1 cellular context compared by ENCODE assay signal in genomic region chr6:90403489-90404381, GRCh38.
A peak's percentile ranks its signal among the peaks of the same experiment; 100 is the strongest.
TF ChIP-seq lines count a peak whose summit lies in the region.

No MANE protein-coding gene starts in this region.

TF ChIP-seq in HEK293, 187 proteins besides CTCF, POLR2A, EP300 and RAD21 (continued from another document and continues in another):
- TF ChIP-seq, protein P1, sequence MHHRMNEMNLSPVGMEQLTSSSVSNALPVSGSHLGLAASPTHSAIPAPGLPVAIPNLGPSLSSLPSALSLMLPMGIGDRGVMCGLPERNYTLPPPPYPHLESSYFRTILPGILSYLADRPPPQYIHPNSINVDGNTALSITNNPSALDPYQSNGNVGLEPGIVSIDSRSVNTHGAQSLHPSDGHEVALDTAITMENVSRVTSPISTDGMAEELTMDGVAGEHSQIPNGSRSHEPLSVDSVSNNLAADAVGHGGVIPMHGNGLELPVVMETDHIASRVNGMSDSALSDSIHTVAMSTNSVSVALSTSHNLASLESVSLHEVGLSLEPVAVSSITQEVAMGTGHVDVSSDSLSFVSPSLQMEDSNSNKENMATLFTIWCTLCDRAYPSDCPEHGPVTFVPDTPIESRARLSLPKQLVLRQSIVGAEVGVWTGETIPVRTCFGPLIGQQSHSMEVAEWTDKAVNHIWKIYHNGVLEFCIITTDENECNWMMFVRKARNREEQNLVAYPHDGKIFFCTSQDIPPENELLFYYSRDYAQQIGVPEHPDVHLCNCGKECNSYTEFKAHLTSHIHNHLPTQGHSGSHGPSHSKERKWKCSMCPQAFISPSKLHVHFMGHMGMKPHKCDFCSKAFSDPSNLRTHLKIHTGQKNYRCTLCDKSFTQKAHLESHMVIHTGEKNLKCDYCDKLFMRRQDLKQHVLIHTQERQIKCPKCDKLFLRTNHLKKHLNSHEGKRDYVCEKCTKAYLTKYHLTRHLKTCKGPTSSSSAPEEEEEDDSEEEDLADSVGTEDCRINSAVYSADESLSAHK (tag by site-specific recombination; IDR thresholded peaks at IDR 0.05): no peak
- TF ChIP-seq ZBTB48 (tag by site-specific recombination; IDR thresholded peaks at IDR 0.05) (peak; percentile 37; the same call in 1 of the 2 replicates), ZNF510 (tag by site-specific recombination; IDR thresholded peaks at IDR 0.05; ENCODE audit: insufficient replicate concordance) (no peak), ZNF692 (tag by site-specific recombination; IDR thresholded peaks at IDR 0.05) (0 out of 2 replicates have a peak, but pooled peaks have one; percentile 40), ZNF596 (tag by site-specific recombination; IDR thresholded peaks at IDR 0.05) (no peak), ZNF747 (tag by site-specific recombination; IDR thresholded peaks at IDR 0.05) (no peak), ZNF555 (tag by site-specific recombination; conservative IDR thresholded peaks at IDR 0.05) (no peak), SCRT2 (tag by site-specific recombination; IDR thresholded peaks at IDR 0.05) (no peak), SP7 (tag by site-specific recombination; IDR thresholded peaks at IDR 0.05) (no peak), ZNF549 (tag by site-specific recombination; IDR thresholded peaks at IDR 0.05) (no peak), ZNF777 (tag by site-specific recombination; IDR thresholded peaks at IDR 0.05; ENCODE audit: borderline replicate concordance) (no peak), HOXA7 (CRISPR knock-in tag; IDR thresholded peaks at IDR 0.05; ENCODE audit: borderline replicate concordance) (no peak), ZNF324 (tag by site-specific recombination; IDR thresholded peaks at IDR 0.05) (0 out of 2 replicates have a peak, but pooled peaks have one; percentile 8), ZNF214 (tag by site-specific recombination; IDR thresholded peaks at IDR 0.05; ENCODE audit: borderline replicate concordance) (no peak), ZFP69B (tag by site-specific recombination; IDR thresholded peaks at IDR 0.05) (0 out of 2 replicates have a peak, but pooled peaks have one; percentile 15), ZNF76 (tag by site-specific recombination; IDR thresholded peaks at IDR 0.05; ENCODE audit: borderline replicate concordance, low read depth) (no peak), KLF7 (tag by site-specific recombination; IDR thresholded peaks at IDR 0.05; ENCODE audit: borderline replicate concordance) (no peak), ZNF473 (tag by site-specific recombination; IDR thresholded peaks at IDR 0.05) (no peak), ZBTB8A (tag by site-specific recombination; IDR thresholded peaks at IDR 0.05) (no peak), ZNF677 (tag by site-specific recombination; IDR thresholded peaks at IDR 0.05) (no peak), ZNF248 (tag by site-specific recombination; IDR thresholded peaks at IDR 0.05) (no peak), KLF9 (tag by site-specific recombination; IDR thresholded peaks at IDR 0.05; ENCODE audit: low read depth) (no peak), ZNF112 (tag by site-specific recombination; IDR thresholded peaks at IDR 0.05) (no peak), ELK4 (IDR thresholded peaks at IDR 0.05; ENCODE audit: borderline replicate concordance, low read depth, low read length) (no peak), ZNF521 (tag by site-specific recombination; IDR thresholded peaks at IDR 0.05) (no peak), EGR2 (tag by site-specific recombination; IDR thresholded peaks at IDR 0.05; ENCODE audit: low read depth) (no peak), ZBTB17 (tag by site-specific recombination; IDR thresholded peaks at IDR 0.05) (peak; percentile 48; the same call in 1 of the 2 replicates), ZNF623 (tag by site-specific recombination; IDR thresholded peaks at IDR 0.05) (no peak), YY1 (tag by site-specific recombination; IDR thresholded peaks at IDR 0.05) (no peak), HOXC10 (CRISPR knock-in tag; IDR thresholded peaks at IDR 0.05) (no peak), TRIM28 (IDR thresholded peaks at IDR 0.05; ENCODE audit: borderline replicate concordance, low read length) (peak; percentile 97), ZNF362 (tag by site-specific recombination; IDR thresholded peaks at IDR 0.05) (no peak), ZNF121 (tag by site-specific recombination; IDR thresholded peaks at IDR 0.05) (no peak), ZXDB (tag by site-specific recombination; IDR thresholded peaks at IDR 0.05) (0 out of 2 replicates have a peak, but pooled peaks have one; percentile 55)
- TF ChIP-seq, protein P2, sequence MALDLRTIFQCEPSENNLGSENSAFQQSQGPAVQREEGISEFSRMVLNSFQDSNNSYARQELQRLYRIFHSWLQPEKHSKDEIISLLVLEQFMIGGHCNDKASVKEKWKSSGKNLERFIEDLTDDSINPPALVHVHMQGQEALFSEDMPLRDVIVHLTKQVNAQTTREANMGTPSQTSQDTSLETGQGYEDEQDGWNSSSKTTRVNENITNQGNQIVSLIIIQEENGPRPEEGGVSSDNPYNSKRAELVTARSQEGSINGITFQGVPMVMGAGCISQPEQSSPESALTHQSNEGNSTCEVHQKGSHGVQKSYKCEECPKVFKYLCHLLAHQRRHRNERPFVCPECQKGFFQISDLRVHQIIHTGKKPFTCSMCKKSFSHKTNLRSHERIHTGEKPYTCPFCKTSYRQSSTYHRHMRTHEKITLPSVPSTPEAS (tag by site-specific recombination; IDR thresholded peaks at IDR 0.05): no peak
- TF ChIP-seq, protein P3, sequence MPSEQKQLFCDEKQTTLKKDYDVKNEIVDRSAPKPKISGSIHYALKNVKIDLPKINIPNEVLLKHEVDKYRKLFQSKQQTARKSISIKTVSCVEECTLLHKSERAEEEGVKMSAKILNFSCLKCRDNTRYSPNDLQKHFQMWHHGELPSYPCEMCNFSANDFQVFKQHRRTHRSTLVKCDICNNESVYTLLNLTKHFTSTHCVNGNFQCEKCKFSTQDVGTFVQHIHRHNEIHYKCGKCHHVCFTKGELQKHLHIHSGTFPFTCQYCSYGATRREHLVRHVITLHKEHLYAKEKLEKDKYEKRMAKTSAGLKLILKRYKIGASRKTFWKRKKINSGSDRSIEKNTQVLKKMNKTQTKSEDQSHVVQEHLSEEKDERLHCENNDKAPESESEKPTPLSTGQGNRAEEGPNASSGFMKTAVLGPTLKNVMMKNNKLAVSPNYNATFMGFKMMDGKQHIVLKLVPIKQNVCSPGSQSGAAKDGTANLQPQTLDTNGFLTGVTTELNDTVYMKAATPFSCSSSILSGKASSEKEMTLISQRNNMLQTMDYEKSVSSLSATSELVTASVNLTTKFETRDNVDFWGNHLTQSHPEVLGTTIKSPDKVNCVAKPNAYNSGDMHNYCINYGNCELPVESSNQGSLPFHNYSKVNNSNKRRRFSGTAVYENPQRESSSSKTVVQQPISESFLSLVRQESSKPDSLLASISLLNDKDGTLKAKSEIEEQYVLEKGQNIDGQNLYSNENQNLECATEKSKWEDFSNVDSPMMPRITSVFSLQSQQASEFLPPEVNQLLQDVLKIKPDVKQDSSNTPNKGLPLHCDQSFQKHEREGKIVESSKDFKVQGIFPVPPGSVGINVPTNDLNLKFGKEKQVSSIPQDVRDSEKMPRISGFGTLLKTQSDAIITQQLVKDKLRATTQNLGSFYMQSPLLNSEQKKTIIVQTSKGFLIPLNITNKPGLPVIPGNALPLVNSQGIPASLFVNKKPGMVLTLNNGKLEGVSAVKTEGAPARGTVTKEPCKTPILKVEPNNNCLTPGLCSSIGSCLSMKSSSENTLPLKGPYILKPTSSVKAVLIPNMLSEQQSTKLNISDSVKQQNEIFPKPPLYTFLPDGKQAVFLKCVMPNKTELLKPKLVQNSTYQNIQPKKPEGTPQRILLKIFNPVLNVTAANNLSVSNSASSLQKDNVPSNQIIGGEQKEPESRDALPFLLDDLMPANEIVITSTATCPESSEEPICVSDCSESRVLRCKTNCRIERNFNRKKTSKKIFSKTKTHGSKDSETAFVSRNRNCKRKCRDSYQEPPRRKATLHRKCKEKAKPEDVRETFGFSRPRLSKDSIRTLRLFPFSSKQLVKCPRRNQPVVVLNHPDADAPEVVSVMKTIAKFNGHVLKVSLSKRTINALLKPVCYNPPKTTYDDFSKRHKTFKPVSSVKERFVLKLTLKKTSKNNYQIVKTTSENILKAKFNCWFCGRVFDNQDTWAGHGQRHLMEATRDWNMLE (tag by site-specific recombination; conservative IDR thresholded peaks at IDR 0.05; ENCODE audit: low read depth): no peak
- TF ChIP-seq, protein P4, sequence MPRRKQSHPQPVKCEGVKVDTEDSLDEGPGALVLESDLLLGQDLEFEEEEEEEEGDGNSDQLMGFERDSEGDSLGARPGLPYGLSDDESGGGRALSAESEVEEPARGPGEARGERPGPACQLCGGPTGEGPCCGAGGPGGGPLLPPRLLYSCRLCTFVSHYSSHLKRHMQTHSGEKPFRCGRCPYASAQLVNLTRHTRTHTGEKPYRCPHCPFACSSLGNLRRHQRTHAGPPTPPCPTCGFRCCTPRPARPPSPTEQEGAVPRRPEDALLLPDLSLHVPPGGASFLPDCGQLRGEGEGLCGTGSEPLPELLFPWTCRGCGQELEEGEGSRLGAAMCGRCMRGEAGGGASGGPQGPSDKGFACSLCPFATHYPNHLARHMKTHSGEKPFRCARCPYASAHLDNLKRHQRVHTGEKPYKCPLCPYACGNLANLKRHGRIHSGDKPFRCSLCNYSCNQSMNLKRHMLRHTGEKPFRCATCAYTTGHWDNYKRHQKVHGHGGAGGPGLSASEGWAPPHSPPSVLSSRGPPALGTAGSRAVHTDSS (tag by site-specific recombination; IDR thresholded peaks at IDR 0.05): no peak
- TF ChIP-seq, protein P5, sequence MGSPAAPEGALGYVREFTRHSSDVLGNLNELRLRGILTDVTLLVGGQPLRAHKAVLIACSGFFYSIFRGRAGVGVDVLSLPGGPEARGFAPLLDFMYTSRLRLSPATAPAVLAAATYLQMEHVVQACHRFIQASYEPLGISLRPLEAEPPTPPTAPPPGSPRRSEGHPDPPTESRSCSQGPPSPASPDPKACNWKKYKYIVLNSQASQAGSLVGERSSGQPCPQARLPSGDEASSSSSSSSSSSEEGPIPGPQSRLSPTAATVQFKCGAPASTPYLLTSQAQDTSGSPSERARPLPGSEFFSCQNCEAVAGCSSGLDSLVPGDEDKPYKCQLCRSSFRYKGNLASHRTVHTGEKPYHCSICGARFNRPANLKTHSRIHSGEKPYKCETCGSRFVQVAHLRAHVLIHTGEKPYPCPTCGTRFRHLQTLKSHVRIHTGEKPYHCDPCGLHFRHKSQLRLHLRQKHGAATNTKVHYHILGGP (tag by site-specific recombination; IDR thresholded peaks at IDR 0.05): no peak
- TF ChIP-seq, protein P6, sequence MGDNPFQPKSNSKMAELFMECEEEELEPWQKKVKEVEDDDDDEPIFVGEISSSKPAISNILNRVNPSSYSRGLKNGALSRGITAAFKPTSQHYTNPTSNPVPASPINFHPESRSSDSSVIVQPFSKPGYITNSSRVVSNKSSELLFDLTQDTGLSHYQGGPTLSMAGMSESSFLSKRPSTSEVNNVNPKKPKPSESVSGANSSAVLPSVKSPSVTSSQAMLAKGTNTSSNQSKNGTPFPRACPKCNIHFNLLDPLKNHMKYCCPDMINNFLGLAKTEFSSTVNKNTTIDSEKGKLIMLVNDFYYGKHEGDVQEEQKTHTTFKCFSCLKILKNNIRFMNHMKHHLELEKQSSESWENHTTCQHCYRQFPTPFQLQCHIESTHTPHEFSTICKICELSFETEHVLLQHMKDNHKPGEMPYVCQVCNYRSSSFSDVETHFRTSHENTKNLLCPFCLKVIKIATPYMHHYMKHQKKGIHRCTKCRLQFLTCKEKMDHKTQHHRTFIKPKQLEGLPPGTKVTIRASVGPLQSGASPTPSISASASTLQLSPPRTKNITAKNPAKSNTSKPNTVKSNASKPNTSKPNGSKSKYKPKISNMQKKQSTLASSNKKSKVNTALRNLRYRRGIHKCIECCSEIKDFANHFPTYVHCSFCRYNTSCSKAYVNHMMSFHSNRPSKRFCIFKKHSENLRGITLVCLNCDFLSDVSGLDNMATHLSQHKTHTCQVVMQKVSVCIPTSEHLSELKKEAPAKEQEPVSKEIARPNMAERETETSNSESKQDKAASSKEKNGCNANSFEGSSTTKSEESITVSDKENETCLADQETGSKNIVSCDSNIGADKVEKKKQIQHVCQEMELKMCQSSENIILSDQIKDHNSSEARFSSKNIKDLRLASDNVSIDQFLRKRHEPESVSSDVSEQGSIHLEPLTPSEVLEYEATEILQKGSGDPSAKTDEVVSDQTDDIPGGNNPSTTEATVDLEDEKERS (tag by site-specific recombination; IDR thresholded peaks at IDR 0.05): no peak
- TF ChIP-seq, protein P7, sequence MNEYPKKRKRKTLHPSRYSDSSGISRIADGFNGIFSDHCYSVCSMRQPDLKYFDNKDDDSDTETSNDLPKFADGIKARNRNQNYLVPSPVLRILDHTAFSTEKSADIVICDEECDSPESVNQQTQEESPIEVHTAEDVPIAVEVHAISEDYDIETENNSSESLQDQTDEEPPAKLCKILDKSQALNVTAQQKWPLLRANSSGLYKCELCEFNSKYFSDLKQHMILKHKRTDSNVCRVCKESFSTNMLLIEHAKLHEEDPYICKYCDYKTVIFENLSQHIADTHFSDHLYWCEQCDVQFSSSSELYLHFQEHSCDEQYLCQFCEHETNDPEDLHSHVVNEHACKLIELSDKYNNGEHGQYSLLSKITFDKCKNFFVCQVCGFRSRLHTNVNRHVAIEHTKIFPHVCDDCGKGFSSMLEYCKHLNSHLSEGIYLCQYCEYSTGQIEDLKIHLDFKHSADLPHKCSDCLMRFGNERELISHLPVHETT (tag by site-specific recombination; IDR thresholded peaks at IDR 0.05): no peak
